8 cellular contexts compared by ENCODE assay signal in the genomic region with DNA sequence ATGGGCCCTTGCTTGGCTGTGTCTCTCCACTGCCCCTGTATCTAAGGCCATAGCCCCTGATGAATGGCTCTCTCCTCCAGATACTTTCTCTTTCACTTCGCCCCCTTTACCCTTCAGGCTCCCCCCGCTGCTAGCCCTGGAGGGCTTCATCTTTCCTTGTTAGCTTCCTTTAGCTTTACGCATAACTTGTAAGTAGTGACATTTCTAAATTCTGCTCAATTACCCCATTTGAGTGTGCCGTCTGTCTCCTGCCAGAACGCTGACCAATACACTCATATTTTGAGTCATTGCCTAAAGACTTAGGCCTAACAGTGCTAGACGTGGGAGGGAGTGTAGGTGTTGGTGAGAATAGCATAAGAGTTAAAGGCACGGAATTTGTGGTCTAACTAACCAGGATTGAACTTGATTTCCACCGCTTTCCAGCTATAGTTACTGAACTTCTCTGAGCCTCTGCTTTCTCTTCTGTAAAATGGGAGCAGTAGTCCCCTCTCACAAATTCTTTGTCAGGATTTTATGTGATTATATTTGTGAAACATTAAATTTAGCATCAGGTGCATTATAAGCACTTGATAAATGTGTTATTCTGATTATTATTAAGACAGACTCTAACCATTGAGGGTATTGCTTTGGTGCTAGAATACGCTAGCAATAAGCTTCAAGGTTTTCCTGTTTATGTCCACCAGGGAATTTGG.
DNase-seq lines count a peak whose midpoint lies in the region; ATAC-seq and TF ChIP-seq lines count a peak whose summit lies in the region.

No MANE protein-coding gene starts in this region.

- peak overlapping the region in 5 of 9 donors; percentile 8 to 79 (median 62) for H3K27ac Mint-ChIP-seq in naive thymus-derived CD4-positive, alpha-beta T cell

- peaks cover 0 to 4% (median 0%) of the 10 kb centered on the region in 5 donors for H3K27me3 Mint-ChIP-seq in naive thymus-derived CD4-positive, alpha-beta T cell

- peaks cover 0 to 6% (median 0%) of the 10 kb centered on the region in 11 donors for H3K9me3 Mint-ChIP-seq in naive thymus-derived CD4-positive, alpha-beta T cell

- H3K9me3 ChIP-seq in naive thymus-derived CD4-positive, alpha-beta T cell (ENCODE audit: control insufficient read depth in 2 of 3, low read length in 3 of 3): no peaks in the 10 kb centered on the region
- no peaks in the 10 kb centered on the region for H3K9me3 ChIP-seq in psoas muscle

- H3K27ac ChIP-seq in naive thymus-derived CD4-positive, alpha-beta T cell (ENCODE audit: low read depth, low read length): no peak overlapping the region
- H3K27ac ChIP-seq in psoas muscle: no peak overlapping the region

- DNase-seq in activated CD8-positive, alpha-beta memory T cell treated with anti-CD3 and anti-CD28 coated beads, Interleukin-2, amount 50 U/mL, for 24 hours (ENCODE audit: extremely low read depth): peak; percentile 41
- DNase-seq in naive thymus-derived CD4-positive, alpha-beta T cell: peak in 1 of 9 donors; percentile 63
- DNase-seq in H4 (ENCODE audit: low spot score) (no peak), psoas muscle (no peak), activated gamma-delta T cell (lab: John Stamatoyannopoulos, UW) (no peak)
- no peak for DNase-seq in NK-92 treated with Interleukin-12 subunit alpha and Interleukin-12 subunit beta, amount 100 ng/mL, for 24 hours (lab: John Stamatoyannopoulos, UW)

- TF ChIP-seq CTCF in psoas muscle (IDR thresholded peaks at IDR 0.05): no peak

- peaks cover 0 to 24% of the 10 kb centered on the region in 2 donors for H3K4me1 ChIP-seq in naive thymus-derived CD4-positive, alpha-beta T cell (ENCODE audit: control insufficient read depth in 2 of 2, insufficient read depth in 2 of 2, low read length in 2 of 2)
- H3K4me1 ChIP-seq in psoas muscle: peaks cover 14% of the 10 kb centered on the region

- no peaks in the 10 kb centered on the region for H3K27me3 ChIP-seq in naive thymus-derived CD4-positive, alpha-beta T cell (ENCODE audit: control insufficient read depth in 2 of 2, insufficient read depth in 2 of 2, low read length in 2 of 2)
- no peaks in the 10 kb centered on the region for H3K27me3 ChIP-seq in psoas muscle (ENCODE audit: insufficient read depth in 3 of 3, low read length in 2 of 3)

- H3K4me1 Mint-ChIP-seq in naive thymus-derived CD4-positive, alpha-beta T cell: peaks cover 18 to 53% (median 27%) of the 10 kb centered on the region in 7 donors

- intact Hi-C loops in naive thymus-derived CD4-positive, alpha-beta T cell (cut with micrococcal nuclease): loop anchor here in 1 of 2 donors (5.0 kb wide), 1 partner anchor 124 kb away; no protein-coding TSS in a partner anchor
- intact Hi-C loops in psoas muscle (cut with DNase I): no loop called here

- no peaks in the 10 kb centered on the region for H3K36me3 ChIP-seq in naive thymus-derived CD4-positive, alpha-beta T cell (ENCODE audit: control insufficient read depth in 2 of 3, insufficient read depth in 3 of 3, low read length in 3 of 3)
- H3K36me3 ChIP-seq in psoas muscle (ENCODE audit: insufficient read depth in 1 of 2, low read depth in 1 of 2): no peaks in the 10 kb centered on the region

- WGBS in psoas muscle, 3 donors: 84 to 92% (median 87%) methylated on average over 9 of the region's 9 CpGs

- POLR2A ChIA-PET in naive thymus-derived CD4-positive, alpha-beta T cell (lab: Charles Lee): interaction anchor here (0.7 to 1.6 kb wide), 2 partner anchors 26 to 410 kb away, joined by 4 to 8 read pairs; no protein-coding TSS in a partner anchor

- H3K4me3 ChIP-seq in naive thymus-derived CD4-positive, alpha-beta T cell (ENCODE audit: low read length): peak overlapping the region; percentile 25
- no peak overlapping the region for H3K4me3 ChIP-seq in psoas muscle

- peak; percentile 72 for ATAC-seq in GM18867 (IDR thresholded peaks at IDR 0.05; ENCODE audit: unreplicated experiment)
- peak; percentile 89 for ATAC-seq in HG02852 (IDR thresholded peaks at IDR 0.05; ENCODE audit: unreplicated experiment)
- peak; percentile 34 for ATAC-seq in naive thymus-derived CD4-positive, alpha-beta T cell
- ATAC-seq in psoas muscle: no peak

- H3K4me3 Mint-ChIP-seq in naive thymus-derived CD4-positive, alpha-beta T cell: peak overlapping the region in 9 of 10 donors; percentile 21 to 82 (median 30)

- peaks cover 0 to 6% (median 0%) of the 10 kb centered on the region in 5 donors for H3K36me3 Mint-ChIP-seq in naive thymus-derived CD4-positive, alpha-beta T cell

- CTCF ChIA-PET in naive thymus-derived CD4-positive, alpha-beta T cell (lab: Charles Lee): interaction anchor here (1.0 kb wide), 1 partner anchor 153 kb away, joined by 3 read pairs; no protein-coding TSS in a partner anchor

Comparison
In these comparisons a context has a peak if more than half of its experiments do, and no peak if none do; other contexts are left out.
1. ATAC-seq: peak in GM18867 (single experiment), HG02852 (single experiment) and naive thymus-derived CD4-positive, alpha-beta T cell (single experiment); none in psoas muscle (0 of 4).